ENCODE assay signal across 9 cellular contexts in the genomic region with DNA sequence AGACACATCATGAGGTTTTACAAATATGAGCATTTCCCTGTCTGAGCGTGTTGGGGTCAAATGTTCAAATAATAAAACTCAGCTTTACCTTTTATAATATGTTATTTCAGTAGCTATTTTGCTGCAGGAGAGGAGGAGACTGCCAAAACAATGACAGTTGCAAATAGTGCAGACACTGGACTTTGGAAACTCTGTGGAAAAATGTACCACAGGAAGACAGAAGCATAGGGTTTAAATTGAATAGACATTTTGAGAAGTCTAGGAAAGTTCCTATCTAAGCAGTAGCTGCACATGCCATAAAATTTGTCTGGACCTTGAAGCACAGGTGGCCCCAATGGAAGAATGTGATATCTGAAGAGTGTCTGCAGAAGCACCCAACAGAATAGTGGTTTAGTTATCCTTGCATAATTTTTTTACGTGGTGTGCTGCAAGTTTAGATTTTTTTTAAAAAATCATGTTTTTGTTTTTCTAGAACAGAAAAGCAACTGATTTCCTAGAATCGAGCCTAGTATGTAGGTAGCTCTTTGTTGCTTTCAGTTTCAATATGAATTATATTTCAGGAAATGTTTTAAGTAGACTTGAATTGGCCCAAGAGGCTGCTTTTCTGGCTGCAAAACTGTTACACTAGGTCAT. TPM values are rescaled to one million over a fixed set of nuclear protein-coding genes. Genes with fewer than 3 reads are reported as not detected.
DNase-seq lines count a peak whose midpoint lies in the region; ATAC-seq and TF ChIP-seq lines count a peak whose summit lies in the region.
"Had no signal": no experiment of that assay in that cellular context is flagged by ENCODE, and none has a peak within 500 bp of the region (broad histone marks: within the 10 kb centered on the region; RNA-seq: fewer than 3 reads in every experiment).

No MANE protein-coding gene starts in this region.

- DNase-seq in NOMO-1 (lab: John Stamatoyannopoulos, UW; ENCODE audit: unreplicated experiment in 2 of 2) (peak; percentile 35 to 46), NOMO-1 treated with dmso at 0.1 percent for 144 hours (lab: John Stamatoyannopoulos, UW; ENCODE audit: unreplicated experiment) (no peak), activated B cell treated with CpG ODN at 0.5 μM for 24 hours (no peak), NCI-H524 (lab: John Stamatoyannopoulos, UW) (no peak), substantia nigra (lab: John Stamatoyannopoulos, UW) (no peak), Caco-2 (no peak)
- DNase-seq in stimulated activated effector memory CD8-positive, alpha-beta T cell treated with anti-CD3 and anti-CD28 coated beads, Interleukin-12 subunit alpha, Interleukin-12 subunit beta, amount 100 ng/mL, for 72 hours (ENCODE audit: low spot score in 2 of 2), result peak in 1 of 2 donors; percentile 54

- H3K4me1 Mint-ChIP-seq in activated B cell treated with CpG ODN at 0.5 μM for 24 hours (peaks cover 18% of the 10 kb centered on the region), Caco-2 (ENCODE audit: low read depth, unreplicated experiment) (no peaks in the 10 kb centered on the region)
- H3K4me1 Mint-ChIP-seq in stimulated activated effector memory CD8-positive, alpha-beta T cell treated with anti-CD3 and anti-CD28 coated beads, Interleukin-12 subunit alpha, Interleukin-12 subunit beta, amount 100 ng/mL, for 72 hours, result peaks cover 75% of the 10 kb centered on the region

- H3K36me3 ChIP-seq in Caco-2 (ENCODE audit: control insufficient read depth, insufficient read depth, low read length), result no peaks in the 10 kb centered on the region

- peak overlapping the region; percentile 64 for H3K4me3 Mint-ChIP-seq in activated B cell treated with CpG ODN at 0.5 μM for 24 hours
- peak overlapping the region; percentile 58 for H3K4me3 Mint-ChIP-seq in stimulated activated effector memory CD8-positive, alpha-beta T cell treated with anti-CD3 and anti-CD28 coated beads, Interleukin-12 subunit alpha, Interleukin-12 subunit beta, amount 100 ng/mL, for 72 hours
- no peak overlapping the region for H3K4me3 Mint-ChIP-seq in Caco-2 (ENCODE audit: unreplicated experiment)

- ATAC-seq in HG02884 (IDR thresholded peaks at IDR 0.05; ENCODE audit: unreplicated experiment) (peak; percentile 97), activated B cell treated with CpG ODN at 0.5 μM for 24 hours (ENCODE audit: low read depth) (peak; percentile 81)
- ATAC-seq in stimulated activated effector memory CD8-positive, alpha-beta T cell treated with anti-CD3 and anti-CD28 coated beads, Interleukin-12 subunit alpha, Interleukin-12 subunit beta, amount 100 ng/mL, for 72 hours, result peak; percentile 84
- ATAC-seq: A549 had no signal

- no TSS peak for BruUV-seq in Caco-2 (replicated peaks; lab: Mats Ljungman, UMichigan)

- H3K27ac Mint-ChIP-seq in activated B cell treated with CpG ODN at 0.5 μM for 24 hours (peak overlapping the region; percentile 66), Caco-2 (ENCODE audit: unreplicated experiment) (no peak overlapping the region)
- H3K27ac Mint-ChIP-seq in stimulated activated effector memory CD8-positive, alpha-beta T cell treated with anti-CD3 and anti-CD28 coated beads, Interleukin-12 subunit alpha, Interleukin-12 subunit beta, amount 100 ng/mL, for 72 hours, result peak overlapping the region; percentile 92

- no peak overlapping the region for H3K27ac ChIP-seq in substantia nigra (ENCODE audit: low read depth, low read length, poor library complexity, severe bottlenecking)
- H3K27ac ChIP-seq: A549 had no signal

- H3K27me3 ChIP-seq in Caco-2 (replicated peaks; ENCODE audit: control insufficient read depth, insufficient read depth, low read length), result no peaks in the 10 kb centered on the region

- intact Hi-C loops in activated B cell treated with CpG ODN at 0.5 μM for 24 hours (cut with micrococcal nuclease) (loop anchor here (1.0 kb wide), 1 partner anchor 14 kb away; the partner anchor contains the start of gene GBP5), Caco-2 (cut with micrococcal nuclease; ENCODE audit: unreplicated experiment) (no loop called here)

- no peaks in the 10 kb centered on the region for H3K4me1 ChIP-seq in Caco-2
- H3K4me1 ChIP-seq: A549 had no signal

- no peak overlapping the region for H3K4me3 ChIP-seq in Caco-2 (ENCODE audit: low read depth, low read length)
- H3K4me3 ChIP-seq: A549 had no signal

- no peak for TF ChIP-seq CTCF in activated B cell treated with CpG ODN at 0.5 μM for 24 hours (IDR thresholded peaks at IDR 0.05)
- no peak for TF ChIP-seq CTCF in Caco-2 (IDR thresholded peaks at IDR 0.05; ENCODE audit: insufficient read depth in 1 of 2, low read depth in 1 of 2, low read length in 1 of 2, severe bottlenecking in 1 of 2, unreplicated experiment in 1 of 2)

- no peaks in the 10 kb centered on the region for H3K36me3 Mint-ChIP-seq in activated B cell treated with CpG ODN at 0.5 μM for 24 hours (ENCODE audit: low read depth)
- peaks cover 5% of the 10 kb centered on the region for H3K36me3 Mint-ChIP-seq in stimulated activated effector memory CD8-positive, alpha-beta T cell treated with anti-CD3 and anti-CD28 coated beads, Interleukin-12 subunit alpha, Interleukin-12 subunit beta, amount 100 ng/mL, for 72 hours
- H3K36me3 Mint-ChIP-seq in Caco-2 (ENCODE audit: insufficient read depth, unreplicated experiment), result no peaks in the 10 kb centered on the region

- H3K9me3 ChIP-seq in Caco-2, result no peaks in the 10 kb centered on the region
- H3K9me3 ChIP-seq: A549 had no signal

- POLR2A ChIA-PET in activated B cell treated with CpG ODN at 0.5 μM for 24 hours (lab: Charles Lee) (interaction anchor here (0.6 to 1.7 kb wide), 4 partner anchors 12 to 88 kb away, joined by 3 to 6 read pairs (median 4); partner anchors contain the start of gene GBP4), Caco-2 (lab: Charles Lee) (no interaction called here)

- CTCF ChIA-PET in activated B cell treated with CpG ODN at 0.5 μM for 24 hours (lab: Charles Lee) (no interaction called here), Caco-2 (lab: Charles Lee) (no interaction called here)

- H3K27me3 Mint-ChIP-seq in activated B cell treated with CpG ODN at 0.5 μM for 24 hours (no peaks in the 10 kb centered on the region), Caco-2 (ENCODE audit: insufficient read depth, unreplicated experiment) (no peaks in the 10 kb centered on the region)

- H3K9me3 Mint-ChIP-seq in activated B cell treated with CpG ODN at 0.5 μM for 24 hours, result peaks cover 3% of the 10 kb centered on the region
- H3K9me3 Mint-ChIP-seq in stimulated activated effector memory CD8-positive, alpha-beta T cell treated with anti-CD3 and anti-CD28 coated beads, Interleukin-12 subunit alpha, Interleukin-12 subunit beta, amount 100 ng/mL, for 72 hours, result peaks cover 7% of the 10 kb centered on the region
- no peaks in the 10 kb centered on the region for H3K9me3 Mint-ChIP-seq in Caco-2 (ENCODE audit: unreplicated experiment)

RNA-seq across cellular contexts. Expression of gene GBP5, which starts 14.0 kb away (rescaled TPM):
- total RNA-seq in activated B cell treated with CpG ODN at 0.5 μM for 24 hours (19.9 and 22.8 TPM in 2 replicates), Caco-2 (2022) (not detected in 2 replicates)

Comparison
In these comparisons a context has a peak if more than half of its experiments do, and no peak if none do; other contexts are left out.
1. DNase-seq: peak in NOMO-1 (2 of 2); none in NOMO-1 treated with dmso at 0.1 percent for 144 hours (single experiment), activated B cell treated with CpG ODN at 0.5 μM for 24 hours (single experiment), NCI-H524 (0 of 2), substantia nigra (0 of 49) and Caco-2 (0 of 2).
2. RNA of gene GBP5, which starts 14.0 kb away (total RNA-seq): 19.9 to 22.8 TPM in activated B cell treated with CpG ODN at 0.5 μM for 24 hours; not detected in Caco-2; every median in the first group is over 10 times any median in the second.
3. Peak in every context shown above with its lines, with median percentiles within 50 percentile points of each other: ATAC-seq.